Comparison of ENCODE assay signal across 13 cellular contexts in genomic region chr21:21858502-21859334, GRCh38.
DNase-seq lines count a peak whose midpoint lies in the region; ATAC-seq, FAIRE-seq and TF ChIP-seq lines count a peak whose summit lies in the region.
"Had no signal": no experiment of that assay in that cellular context is flagged by ENCODE, and none has a peak within 500 bp of the region (broad histone marks: within the 10 kb centered on the region; RNA-seq: fewer than 3 reads in every experiment).

No MANE protein-coding gene starts in this region.

- no peak overlapping the region for H3K4me3 Mint-ChIP-seq in GM23338
- H3K4me3 Mint-ChIP-seq in WTC11, result no peak overlapping the region

- H3K4me1 ChIP-seq in HepG2 (ENCODE audit: insufficient read depth, low read length), result no peaks in the 10 kb centered on the region
- H3K4me1 ChIP-seq in right lobe of liver, result no peaks in the 10 kb centered on the region
- H3K4me1 ChIP-seq in GM23338 (ENCODE audit: insufficient read depth), result peaks cover 17% of the 10 kb centered on the region; the same call in 1 of the 2 replicates
- no peaks in the 10 kb centered on the region for H3K4me1 ChIP-seq in esophagus squamous epithelium
- H3K4me1 ChIP-seq: A549 had no signal

- no peak for TF ChIP-seq RAD21 in HepG2 (CRISPR knock-in tag; IDR thresholded peaks at IDR 0.05)

- intact Hi-C loops in HepG2 (cut with micrococcal nuclease; ENCODE audit: unreplicated experiment) (no loop called here), right lobe of liver (cut with DNase I) (no loop called here), esophagus squamous epithelium (cut with DNase I) (no loop called here)

- no peaks in the 10 kb centered on the region for H3F3A ChIP-seq in GM23338 (replicated peaks; ENCODE audit: low read depth)

- H2AFZ ChIP-seq in HepG2 (ENCODE audit: low read length) (no peak overlapping the region), GM23338 (0 out of 2 replicates have a peak overlapping the region, but pooled peaks have one; percentile 26)

- WGBS in HepG2 (ENCODE audit: low lambda C conversion rate), result 30% methylated on average over 3 of the region's 3 CpGs
- 59% methylated on average over 3 of the region's 3 CpGs for WGBS in right lobe of liver (ENCODE audit: insufficient coverage, low coverage, low lambda C conversion rate, missing lambda C conversion rate)
- WGBS in esophagus squamous epithelium, 2 donors, result 80 to 81% methylated on average over 3 of the region's 3 CpGs

- no peak overlapping the region for H3K9ac ChIP-seq in HepG2 (ENCODE audit: insufficient read depth, low read depth, low read length)

- DNase-seq in HepG2 (ENCODE audit: low spot score) (no peak), right lobe of liver (no peak), GM23338 (ENCODE audit: low spot score) (no peak), WTC11 (ENCODE audit: low spot score) (no peak), NCI-H2081 (lab: John Stamatoyannopoulos, UW) (no peak), esophagus squamous epithelium (lab: John Stamatoyannopoulos, UW) (no peak)
- DNase-seq: DMS53, KBM-7 had no signal

- ATAC-seq in HepG2 (no peak), right lobe of liver (no peak), GM23338 (no peak), WTC11 (no peak), GM21825 (IDR thresholded peaks at IDR 0.05; ENCODE audit: unreplicated experiment) (no peak)
- ATAC-seq: A549 had no signal

- TF ChIP-seq EP300 in HepG2 (IDR thresholded peaks at IDR 0.05; ENCODE audit: low read depth in 2 of 2, low read length in 2 of 2) (no peak), HepG2 (CRISPR knock-in tag; IDR thresholded peaks at IDR 0.05; ENCODE audit: borderline replicate concordance) (no peak)

- H4K20me1 ChIP-seq in HepG2 (ENCODE audit: insufficient read depth, low read length) (no peaks in the 10 kb centered on the region), GM23338 (replicated peaks; ENCODE audit: insufficient read depth) (no peaks in the 10 kb centered on the region)

- TF ChIP-seq CTCF in HepG2 (CRISPR knock-in tag; IDR thresholded peaks at IDR 0.05) (no peak), right lobe of liver (IDR thresholded peaks at IDR 0.05) (no peak), GM23338 (conservative IDR thresholded peaks at IDR 0.05; ENCODE audit: low read depth in 2 of 2) (no peak), WTC11 (IDR thresholded peaks at IDR 0.05) (no peak), esophagus squamous epithelium (IDR thresholded peaks at IDR 0.05) (no peak)

- peaks cover 5% of the 10 kb centered on the region for H3K27me3 Mint-ChIP-seq in GM23338 (ENCODE audit: insufficient read depth, low read depth, poor library complexity)
- no peaks in the 10 kb centered on the region for H3K27me3 Mint-ChIP-seq in WTC11 (ENCODE audit: low read depth)

- no peaks in the 10 kb centered on the region for H3K27me3 ChIP-seq in HepG2 (ENCODE audit: control insufficient read depth in 1 of 2, insufficient read depth in 2 of 2, low read length in 2 of 2)
- H3K27me3 ChIP-seq in right lobe of liver, result no peaks in the 10 kb centered on the region
- H3K27me3 ChIP-seq in GM23338 (ENCODE audit: insufficient read depth), result no peaks in the 10 kb centered on the region
- no peaks in the 10 kb centered on the region for H3K27me3 ChIP-seq in esophagus squamous epithelium

- CTCF ChIA-PET in HepG2 (lab: Yijun Ruan, JAX; ENCODE audit: low intra/inter-chr PET ratio, low total read pairs) (no interaction called here), WTC11 (lab: Charles Lee) (no interaction called here)

- no peaks in the 10 kb centered on the region for H3K36me3 ChIP-seq in HepG2 (replicated peaks in 1 of 2; ENCODE audit: control insufficient read depth in 1 of 2, insufficient read depth in 2 of 2, low read length in 2 of 2)
- no peaks in the 10 kb centered on the region for H3K36me3 ChIP-seq in right lobe of liver
- H3K36me3 ChIP-seq in GM23338 (ENCODE audit: insufficient read depth), result no peaks in the 10 kb centered on the region
- H3K36me3 ChIP-seq in esophagus squamous epithelium, result no peaks in the 10 kb centered on the region
- H3K36me3 ChIP-seq: HAP-1 had no signal

- in situ Hi-C loops in HepG2 (cut with HindIII; ENCODE audit: extremely low pct_ligation_motif_present, low pct_unique_long_range_greater_than_20kb), result no loop called here

- H3K9me3 Mint-ChIP-seq in GM23338 (peaks cover 14% of the 10 kb centered on the region; the same call in 2 of the 3 replicates), WTC11 (peaks cover 15% of the 10 kb centered on the region)

- no peak overlapping the region for H3K4me3 ChIP-seq in HepG2 (replicated peaks in 1 of 3; ENCODE audit: insufficient read depth in 1 of 3, low read depth in 2 of 3, low read length in 3 of 3)
- no peak overlapping the region for H3K4me3 ChIP-seq in right lobe of liver
- no peak overlapping the region for H3K4me3 ChIP-seq in GM23338
- H3K4me3 ChIP-seq in esophagus squamous epithelium, result no peak overlapping the region
- H3K4me3 ChIP-seq: A549, HAP-1 had no signal

- H3K27ac Mint-ChIP-seq in GM23338 (peak overlapping the region; percentile 44; the same call in 1 of the 2 replicates), WTC11 (no peak overlapping the region)

- no peak for FAIRE-seq in HepG2 (lab: Jason Lieb, UNC)
- FAIRE-seq: A549, H1, HTR-8/SVneo had no signal

- H3K4me1 Mint-ChIP-seq in GM23338 (peaks cover 24% of the 10 kb centered on the region), WTC11 (peaks cover 24% of the 10 kb centered on the region)

- H3K4me2 ChIP-seq in HepG2 (ENCODE audit: low read depth, low read length) (no peak overlapping the region), GM23338 (no peak overlapping the region)
- H3K4me2 ChIP-seq: A549 had no signal

- peaks cover 12% of the 10 kb centered on the region; the same call in 2 of the 3 replicates for H3K36me3 Mint-ChIP-seq in GM23338 (ENCODE audit: low read depth)
- H3K36me3 Mint-ChIP-seq in WTC11, result peaks cover 3% of the 10 kb centered on the region; the same call in 1 of the 2 replicates

- H3K9me3 ChIP-seq in HepG2 (ENCODE audit: low read length), result peaks cover 88% of the 10 kb centered on the region
- no peaks in the 10 kb centered on the region for H3K9me3 ChIP-seq in right lobe of liver
- H3K9me3 ChIP-seq in esophagus squamous epithelium, result no peaks in the 10 kb centered on the region
- H3K9me3 ChIP-seq: A549, HAP-1 had no signal

- POLR2A ChIA-PET in HepG2 (lab: Yijun Ruan, JAX), result no interaction called here
- POLR2A ChIA-PET in WTC11 (lab: Charles Lee), result no interaction called here

- BruUV-seq in HepG2 (replicated peaks; lab: Mats Ljungman, UMichigan), result no TSS peak

- TF ChIP-seq POLR2A in HepG2 (IDR thresholded peaks at IDR 0.05; ENCODE audit: insufficient read depth in 1 of 2, low read depth in 2 of 2, low read length in 2 of 2), result no peak
- no peak for TF ChIP-seq POLR2A in right lobe of liver (IDR thresholded peaks at IDR 0.05)
- no peak for TF ChIP-seq POLR2A in esophagus squamous epithelium (IDR thresholded peaks at IDR 0.05)

- H3K9me2 ChIP-seq in GM23338 (ENCODE audit: insufficient read depth), result 0 out of 2 replicates have a peak, but pooled peaks cover 3% of the 10 kb centered on the region

- H3K79me2 ChIP-seq in HepG2 (ENCODE audit: insufficient read depth, low read length) (no peaks in the 10 kb centered on the region), GM23338 (replicated peaks; ENCODE audit: insufficient read depth) (no peaks in the 10 kb centered on the region)

- H3K27ac ChIP-seq in HepG2 (ENCODE audit: extremely low read length, insufficient read depth, low read length) (no peak overlapping the region), right lobe of liver (no peak overlapping the region), GM23338 (ENCODE audit: low read depth) (no peak overlapping the region), esophagus squamous epithelium (no peak overlapping the region)
- H3K27ac ChIP-seq: A549 had no signal

TF ChIP-seq in HepG2, 621 proteins besides CTCF, POLR2A, EP300 and RAD21:
- TF ChIP-seq MAFF (IDR thresholded peaks at IDR 0.05; ENCODE audit: low read depth, low read length) (peak; percentile 30; the same call in 1 of the 2 replicates), MAFK (conservative IDR thresholded peaks at IDR 0.05 in 1 of 2, IDR thresholded peaks at IDR 0.05 in 1 of 2; ENCODE audit: low read length in 2 of 2) (peak in 1 of 2 experiments; percentile 51; a peak in 3 of 4 replicates), PAX8 (CRISPR knock-in tag; IDR thresholded peaks at IDR 0.05; ENCODE audit: borderline replicate concordance) (no peak), SIX4 (CRISPR knock-in tag; IDR thresholded peaks at IDR 0.05) (no peak), JUND (CRISPR knock-in tag; IDR thresholded peaks at IDR 0.05) (no peak)

TF ChIP-seq in GM23338, 12 proteins besides CTCF, POLR2A, EP300 and RAD21:
- no peak for TF ChIP-seq STAT1 (IDR thresholded peaks at IDR 0.05; ENCODE audit: unreplicated experiment)
TF ChIP-seq in GM23338: peak in this region for 0.

TF ChIP-seq in WTC11, 78 proteins besides CTCF, POLR2A, EP300 and RAD21:
- TF ChIP-seq ZNF512 (CRISPR knock-in tag; IDR thresholded peaks at IDR 0.05; ENCODE audit: borderline replicate concordance), result peak; percentile 77; the same call in 1 of the 2 replicates
- TF ChIP-seq MAX (CRISPR knock-in tag; IDR thresholded peaks at IDR 0.05), result no peak
- no peak for TF ChIP-seq ELF4 (CRISPR knock-in tag; IDR thresholded peaks at IDR 0.05; ENCODE audit: low read depth)
TF ChIP-seq in WTC11: peak in this region for 1.

Comparison
In these comparisons a context has a peak if more than half of its experiments do, and no peak if none do; other contexts are left out.
1. Of the 50 proteins assayed by ChIP-seq in both HepG2 and WTC11: peak only in HepG2: none; only in WTC11: ZNF512; in both: none; in neither: 49.